ENCODE assay signal across 8 cellular contexts in genomic region chr18:49728542-49728941, GRCh38.
DNase-seq lines count a peak whose midpoint lies in the region; ATAC-seq lines count a peak whose summit lies in the region.

No MANE protein-coding gene starts in this region.

- peaks cover 6% of the 10 kb centered on the region for H3K4me1 Mint-ChIP-seq in activated T-helper 17 cell treated with anti-CD3 and anti-CD28 coated beads, Interleukin-2, amount 50 U/mL, for 72 hours
- H3K4me1 Mint-ChIP-seq in stimulated activated naive CD8-positive, alpha-beta T cell treated with anti-CD3 and anti-CD28 coated beads, Interleukin-15, amount 100 ng/mL, for 72 hours = peaks cover 7% of the 10 kb centered on the region

- H3K9me3 Mint-ChIP-seq in activated T-helper 17 cell treated with anti-CD3 and anti-CD28 coated beads, Interleukin-2, amount 50 U/mL, for 72 hours = no peaks in the 10 kb centered on the region
- H3K9me3 Mint-ChIP-seq in stimulated activated naive CD8-positive, alpha-beta T cell treated with anti-CD3 and anti-CD28 coated beads, Interleukin-15, amount 100 ng/mL, for 72 hours = no peaks in the 10 kb centered on the region

- peak; percentile 65 for DNase-seq in 8988T
- peak; percentile 64 for DNase-seq in GM03348 (ENCODE audit: low spot score)
- peak; percentile 40 for DNase-seq in NCI-H1694 (lab: John Stamatoyannopoulos, UW)
- DNase-seq in iris pigment epithelial cell (ENCODE audit: low read depth) = peak; percentile 50
- peak; percentile 43 to 53 for DNase-seq in stimulated activated naive CD8-positive, alpha-beta T cell treated with anti-CD3 and anti-CD28 coated beads, Interleukin-15, amount 100 ng/mL, for 72 hours

- H3K27ac Mint-ChIP-seq in activated T-helper 17 cell treated with anti-CD3 and anti-CD28 coated beads, Interleukin-2, amount 50 U/mL, for 72 hours = no peak overlapping the region
- no peak overlapping the region for H3K27ac Mint-ChIP-seq in stimulated activated naive CD8-positive, alpha-beta T cell treated with anti-CD3 and anti-CD28 coated beads, Interleukin-15, amount 100 ng/mL, for 72 hours

- H3K27me3 Mint-ChIP-seq in activated T-helper 17 cell treated with anti-CD3 and anti-CD28 coated beads, Interleukin-2, amount 50 U/mL, for 72 hours = peaks cover 8% of the 10 kb centered on the region
- H3K27me3 Mint-ChIP-seq in stimulated activated naive CD8-positive, alpha-beta T cell treated with anti-CD3 and anti-CD28 coated beads, Interleukin-15, amount 100 ng/mL, for 72 hours = peaks cover 7% of the 10 kb centered on the region

- H3K36me3 Mint-ChIP-seq in activated T-helper 17 cell treated with anti-CD3 and anti-CD28 coated beads, Interleukin-2, amount 50 U/mL, for 72 hours (ENCODE audit: low read depth) = no peaks in the 10 kb centered on the region

- H3K4me3 Mint-ChIP-seq in activated T-helper 17 cell treated with anti-CD3 and anti-CD28 coated beads, Interleukin-2, amount 50 U/mL, for 72 hours = no peak overlapping the region
- no peak overlapping the region for H3K4me3 Mint-ChIP-seq in stimulated activated naive CD8-positive, alpha-beta T cell treated with anti-CD3 and anti-CD28 coated beads, Interleukin-15, amount 100 ng/mL, for 72 hours

- ATAC-seq in activated T-helper 17 cell treated with anti-CD3 and anti-CD28 coated beads, Interleukin-2, amount 50 U/mL, for 72 hours (replicated peaks) = peak; percentile 29
- no peak for ATAC-seq in stimulated activated naive CD8-positive, alpha-beta T cell treated with anti-CD3 and anti-CD28 coated beads, Interleukin-15, amount 100 ng/mL, for 72 hours
- ATAC-seq in GM19328 (IDR thresholded peaks at IDR 0.05; ENCODE audit: unreplicated experiment) (no peak), HG03521 (IDR thresholded peaks at IDR 0.05; ENCODE audit: unreplicated experiment) (no peak)
